Comparison of ENCODE assay signal across 19 cellular contexts in genomic region chr16:48330133-48330846, GRCh38. TPM values are rescaled to one million over a fixed set of nuclear protein-coding genes. Genes with fewer than 3 reads are reported as not detected.
DNase-seq lines count a peak whose midpoint lies in the region; ATAC-seq, FAIRE-seq and TF ChIP-seq lines count a peak whose summit lies in the region.
"Had no signal": no experiment of that assay in that cellular context is flagged by ENCODE, and none has a peak within 500 bp of the region (broad histone marks: within the 10 kb centered on the region; RNA-seq: fewer than 3 reads in every experiment).

No MANE protein-coding gene starts in this region.

- H3K9me3 Mint-ChIP-seq in CD4-positive, CD25-positive, alpha-beta regulatory T cell, result no peaks in the 10 kb centered on the region
- H3K9me3 Mint-ChIP-seq: immature natural killer cell, neural crest cell had no signal

- H3K4me2 ChIP-seq in HepG2 (ENCODE audit: low read depth, low read length), result no peak overlapping the region

- H3K27ac Mint-ChIP-seq in CD4-positive, CD25-positive, alpha-beta regulatory T cell, result peak overlapping the region in 2 of 3 donors; percentile 45 to 49
- H3K27ac Mint-ChIP-seq: immature natural killer cell had no signal

- H3K36me3 ChIP-seq in CD4-positive, CD25-positive, alpha-beta regulatory T cell (ENCODE audit: control insufficient read depth, insufficient read depth, low read length), result peaks cover 27% of the 10 kb centered on the region
- H3K36me3 ChIP-seq in HepG2 (replicated peaks in 1 of 2; ENCODE audit: control insufficient read depth in 1 of 2, insufficient read depth in 2 of 2, low read length in 2 of 2) (peaks cover 8 to 40% of the 10 kb centered on the region in 2 experiments), Peyer's patch (peaks cover 0 to 17% (median 0%) of the 10 kb centered on the region in 3 donors)

- H2AFZ ChIP-seq in HepG2 (ENCODE audit: low read length), result no peak overlapping the region

- no peaks in the 10 kb centered on the region for H3K9me3 ChIP-seq in CD4-positive, CD25-positive, alpha-beta regulatory T cell (ENCODE audit: control insufficient read depth in 2 of 2, low read length in 2 of 2)
- no peaks in the 10 kb centered on the region for H3K9me3 ChIP-seq in HepG2 (ENCODE audit: low read length)
- no peaks in the 10 kb centered on the region for H3K9me3 ChIP-seq in Peyer's patch
- H3K9me3 ChIP-seq: heart left ventricle, thoracic aorta had no signal

- TF ChIP-seq RAD21 in HepG2 (CRISPR knock-in tag; IDR thresholded peaks at IDR 0.05), result no peak

- H3K4me1 ChIP-seq in CD4-positive, CD25-positive, alpha-beta regulatory T cell (ENCODE audit: control insufficient read depth, insufficient read depth, low read length, poor library complexity, severe bottlenecking), result no peaks in the 10 kb centered on the region
- H3K4me1 ChIP-seq in HepG2 (ENCODE audit: insufficient read depth, low read length) (peaks cover 8% of the 10 kb centered on the region; the same call in 1 of the 2 replicates), Peyer's patch (no peaks in the 10 kb centered on the region)

- TF ChIP-seq EP300 in HepG2 (IDR thresholded peaks at IDR 0.05; ENCODE audit: low read depth in 2 of 2, low read length in 2 of 2) (no peak), HepG2 (CRISPR knock-in tag; IDR thresholded peaks at IDR 0.05; ENCODE audit: borderline replicate concordance) (no peak)

- no TSS peak for BruUV-seq in HepG2 (replicated peaks; lab: Mats Ljungman, UMichigan)

- H3K79me2 ChIP-seq in HepG2 (ENCODE audit: insufficient read depth, low read length), result no peaks in the 10 kb centered on the region

- TF ChIP-seq POLR2A in HepG2 (IDR thresholded peaks at IDR 0.05; ENCODE audit: insufficient read depth in 1 of 2, low read depth in 2 of 2, low read length in 2 of 2) (no peak), Peyer's patch (IDR thresholded peaks at IDR 0.05) (no peak)

- H3K27ac ChIP-seq in CD4-positive, CD25-positive, alpha-beta regulatory T cell (ENCODE audit: insufficient read depth, low read length, poor library complexity, severe bottlenecking), result no peak overlapping the region
- H3K27ac ChIP-seq in caudate nucleus (ENCODE audit: low read depth, low read length) (peak overlapping the region; percentile 32), HepG2 (ENCODE audit: extremely low read length, insufficient read depth, low read length) (no peak overlapping the region), Peyer's patch (no peak overlapping the region)
- H3K27ac ChIP-seq: SK-N-MC, thoracic aorta had no signal

- H3K27me3 ChIP-seq in CD4-positive, CD25-positive, alpha-beta regulatory T cell (ENCODE audit: control insufficient read depth, insufficient read depth, low read length), result no peaks in the 10 kb centered on the region
- H3K27me3 ChIP-seq in HepG2 (ENCODE audit: control insufficient read depth in 1 of 2, insufficient read depth in 2 of 2, low read length in 2 of 2) (no peaks in the 10 kb centered on the region), Peyer's patch (no peaks in the 10 kb centered on the region)
- H3K27me3 ChIP-seq: heart left ventricle had no signal

- no peak overlapping the region for H3K4me3 Mint-ChIP-seq in CD4-positive, CD25-positive, alpha-beta regulatory T cell
- H3K4me3 Mint-ChIP-seq: immature natural killer cell, neural crest cell had no signal

- FAIRE-seq in HepG2 (lab: Jason Lieb, UNC), result no peak
- FAIRE-seq: RCC 7860 had no signal

- no peaks in the 10 kb centered on the region for H4K20me1 ChIP-seq in HepG2 (ENCODE audit: insufficient read depth, low read length)

- CTCF ChIA-PET in HepG2 (lab: Yijun Ruan, JAX; ENCODE audit: low intra/inter-chr PET ratio, low total read pairs), result no interaction called here

- DNase-seq in CD4-positive, CD25-positive, alpha-beta regulatory T cell, result no peak
- peak; percentile 15 for DNase-seq in HPDE6-E6E7 (ENCODE audit: extremely low spot score)
- DNase-seq in caudate nucleus (lab: John Stamatoyannopoulos, UW), result peak in 1 of 61 donors; percentile 1
- DNase-seq in HepG2 (ENCODE audit: low spot score), result no peak
- no peak for DNase-seq in SW480 (ENCODE audit: low spot score)
- no peak for DNase-seq in Peyer's patch
- DNase-seq in EL, result no peak
- DNase-seq: activated CD8-positive, alpha-beta memory T cell treated with anti-CD3 and anti-CD28 coated beads, Interleukin-2, amount 50 U/mL, for 4 hours; activated naive CD4-positive, alpha-beta T cell; cortex of kidney; heart left ventricle; immature natural killer cell; Karpas-422; NCI-H1436 had no signal

- no peak overlapping the region for H3K9ac ChIP-seq in HepG2 (ENCODE audit: insufficient read depth, low read depth, low read length)

- intact Hi-C loops in HepG2 (cut with micrococcal nuclease; ENCODE audit: unreplicated experiment), result no loop called here

- POLR2A ChIA-PET in HepG2 (lab: Yijun Ruan, JAX), result no interaction called here

- in situ Hi-C loops in HepG2 (cut with HindIII; ENCODE audit: extremely low pct_ligation_motif_present, low pct_unique_long_range_greater_than_20kb), result no loop called here

- ATAC-seq in CD4-positive, CD25-positive, alpha-beta regulatory T cell (ENCODE audit: low read depth in 2 of 2), result no peak
- ATAC-seq in HepG2 (no peak), HG02840 (IDR thresholded peaks at IDR 0.05; ENCODE audit: low FRiP score, unreplicated experiment) (no peak)

- H3K27me3 Mint-ChIP-seq in CD4-positive, CD25-positive, alpha-beta regulatory T cell, result no peaks in the 10 kb centered on the region

- no peak for TF ChIP-seq CTCF in HepG2 (CRISPR knock-in tag; IDR thresholded peaks at IDR 0.05)
- TF ChIP-seq CTCF in Peyer's patch (IDR thresholded peaks at IDR 0.05), result no peak

- peaks cover 40% of the 10 kb centered on the region for H3K36me3 Mint-ChIP-seq in CD4-positive, CD25-positive, alpha-beta regulatory T cell

- over 99% methylated on average over 3 of the region's 3 CpGs for WGBS in HepG2 (ENCODE audit: low lambda C conversion rate)

- peaks cover 8 to 21% (median 12%) of the 10 kb centered on the region in 4 donors for H3K4me1 Mint-ChIP-seq in CD4-positive, CD25-positive, alpha-beta regulatory T cell

- no peak overlapping the region for H3K4me3 ChIP-seq in CD4-positive, CD25-positive, alpha-beta regulatory T cell (ENCODE audit: low read depth, low read length)
- H3K4me3 ChIP-seq in HepG2 (replicated peaks in 1 of 3; ENCODE audit: insufficient read depth in 1 of 3, low read depth in 2 of 3, low read length in 3 of 3), result no peak overlapping the region
- no peak overlapping the region for H3K4me3 ChIP-seq in Peyer's patch
- H3K4me3 ChIP-seq: heart left ventricle, SK-N-MC, thoracic aorta had no signal

TF ChIP-seq in HepG2, 621 proteins besides CTCF, POLR2A, EP300 and RAD21:
- TF ChIP-seq, protein P1, sequence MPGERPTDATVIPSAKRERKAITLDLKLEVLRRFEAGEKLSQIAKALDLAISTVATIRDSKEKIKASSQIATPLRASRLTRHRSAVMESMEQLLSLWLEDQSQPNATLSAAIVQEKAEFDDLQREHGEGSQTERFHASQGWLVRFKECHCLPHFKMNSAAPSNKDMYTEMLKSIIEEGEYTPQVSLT (CRISPR knock-in tag; IDR thresholded peaks at IDR 0.05; ENCODE audit: borderline replicate concordance, low read depth), result no peak
- TF ChIP-seq CEBPB (IDR thresholded peaks at IDR 0.05; ENCODE audit: borderline replicate concordance, low read depth, low read length), result peak; percentile 14; the same call in 1 of the 2 replicates

RNA-seq across cellular contexts. Expression of gene SIAH1, which starts 54.9 kb away (rescaled TPM):
- total RNA-seq in CD4-positive, CD25-positive, alpha-beta regulatory T cell, result 34.0 TPM
- polyA plus RNA-seq in CD4-positive, CD25-positive, alpha-beta regulatory T cell, result 10 to 100 TPM in 2 of 4 donors, 1 to 10 TPM in 2; 6.6 to 15.6 (median 10.6) TPM
- total RNA-seq in HepG2 (2016; rRNA removed; fragmentation: Illumina TruSeq; extraction: Trizol) (27.9 and 28.6 TPM in 2 replicates), Peyer's patch (10 to 100 TPM; 27.7 to 35.3 (median 31.4) TPM)
- 12.9 and 14.7 TPM in 2 replicates for total RNA-seq in HepG2 (2016; cell fraction: cytosol; rRNA removed; fragmentation: Illumina TruSeq; extraction: Trizol; ENCODE audit: low read depth)
- 27.3 TPM in 2 replicates for total RNA-seq in HepG2 (2016; cell fraction: insoluble cytoplasmic fraction; rRNA removed; fragmentation: Illumina TruSeq; extraction: Trizol)
- 34.8 and 35.5 TPM in 2 replicates for total RNA-seq in HepG2 (2016; cell fraction: membrane; rRNA removed; fragmentation: Illumina TruSeq; extraction: Trizol)
- total RNA-seq in HepG2 (2016; cell fraction: nucleus; rRNA removed; fragmentation: Illumina TruSeq; extraction: Trizol), result 31.3 and 31.4 TPM in 2 replicates
- polyA plus RNA-seq in HepG2 (2011; rRNA removed), result 15.4 and 16.0 TPM in 2 replicates
- polyA plus RNA-seq in HepG2 (2011; cell fraction: cytosol; rRNA removed), result 12.9 and 14.9 TPM in 2 replicates
- 15.0 and 21.0 TPM in 2 replicates for polyA plus RNA-seq in HepG2 (2011; cell fraction: nucleus; rRNA removed)
- 22.2 and 25.1 TPM in 2 replicates for polyA plus RNA-seq in HepG2 (2012)
- polyA plus RNA-seq in HepG2 (2016; cell fraction: cytosol; fragmentation: Illumina TruSeq; extraction: Trizol; ENCODE audit: low read depth), result 7.5 TPM in 2 replicates
- polyA plus RNA-seq in HepG2 (2016; cell fraction: insoluble cytoplasmic fraction; fragmentation: Illumina TruSeq; extraction: Trizol; ENCODE audit: low read depth), result 29.2 and 30.6 TPM in 2 replicates
- 18.6 and 19.2 TPM in 2 replicates for polyA plus RNA-seq in HepG2 (2016; cell fraction: membrane; fragmentation: Illumina TruSeq; extraction: Trizol; ENCODE audit: low read depth)
- 36.1 and 41.1 TPM in 2 replicates for polyA plus RNA-seq in HepG2 (2016; cell fraction: nucleus; fragmentation: Illumina TruSeq; extraction: Trizol; ENCODE audit: insufficient read depth, low read depth)
- 34.2 and 46.5 TPM in 2 replicates for polyA minus RNA-seq in HepG2 (2011; rRNA and poly(A)+ RNA removed; ENCODE audit: low replicate concordance)
- polyA minus RNA-seq in HepG2 (2011; cell fraction: cytosol; rRNA and poly(A)+ RNA removed), result 16.2 and 16.6 TPM in 2 replicates
- polyA minus RNA-seq in HepG2 (2011; cell fraction: nucleus; rRNA and poly(A)+ RNA removed), result 47.6 and 57.8 TPM in 2 replicates
